9 cellular contexts compared by ENCODE assay signal in the genomic region with DNA sequence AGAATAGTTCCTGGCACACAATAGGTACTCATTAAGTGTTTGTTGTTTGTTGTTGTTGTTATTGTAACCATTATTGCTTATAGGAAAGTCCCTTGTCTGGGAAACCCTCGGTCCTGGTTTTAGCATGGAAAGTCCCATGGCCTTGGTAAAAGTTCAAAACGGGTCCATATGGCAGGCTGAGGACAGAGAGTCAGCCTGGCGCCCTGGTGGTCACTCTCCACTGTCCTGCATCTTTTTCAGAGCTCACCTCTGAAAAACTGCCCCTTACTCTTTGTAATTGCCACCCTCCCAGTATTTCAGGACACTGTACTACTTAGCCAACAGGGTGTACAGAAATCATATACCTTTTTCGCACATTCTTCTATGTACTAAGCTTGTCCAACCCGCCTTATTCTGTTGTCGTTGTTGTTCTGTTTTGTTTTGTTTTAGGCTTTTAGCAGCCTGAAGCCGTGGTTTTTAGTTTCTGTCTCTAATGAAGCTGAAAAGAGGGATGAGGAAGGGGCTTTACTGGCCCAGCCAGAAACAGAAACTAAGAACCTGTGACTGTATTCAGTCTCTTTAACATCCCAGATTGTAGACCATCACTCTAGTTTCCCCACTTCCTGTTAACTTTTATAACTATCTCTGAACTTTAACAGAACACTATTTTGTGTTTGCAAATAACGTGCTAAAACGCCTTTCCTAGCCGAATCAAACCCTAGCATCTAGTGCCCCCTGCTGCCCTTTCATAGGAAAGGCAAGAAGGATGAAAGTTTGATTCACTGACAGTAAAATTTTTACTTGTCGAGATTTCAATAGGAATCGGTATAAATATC. TPM values are rescaled to one million over a fixed set of nuclear protein-coding genes. Genes with fewer than 3 reads are reported as not detected.
DNase-seq lines count a peak whose midpoint lies in the region; ATAC-seq and TF ChIP-seq lines count a peak whose summit lies in the region.
"Had no signal": no experiment of that assay in that cellular context is flagged by ENCODE, and none has a peak within 500 bp of the region (broad histone marks: within the 10 kb centered on the region; RNA-seq: fewer than 3 reads in every experiment).

No MANE protein-coding gene starts in this region.

- TF ChIP-seq CTCF in foreskin fibroblast (IDR thresholded peaks at IDR 0.05; ENCODE audit: low read depth, low read length) (peak; percentile 78), neural progenitor cell (IDR thresholded peaks at IDR 0.05) (peak; percentile 97), type B pancreatic cell (conservative IDR thresholded peaks at IDR 0.05) (peak; percentile 99)

- H3K9me3 Mint-ChIP-seq in activated T-cell treated with anti-CD3 and anti-CD28 coated beads, Interleukin-2, amount 50 U/mL, for 72 hours: no peaks in the 10 kb centered on the region
- H3K9me3 Mint-ChIP-seq in neural progenitor cell (no peaks in the 10 kb centered on the region), type B pancreatic cell (no peaks in the 10 kb centered on the region)
- H3K9me3 Mint-ChIP-seq: activated naive CD4-positive, alpha-beta T cell treated with anti-CD3 and anti-CD28 coated beads, Interleukin-2, amount 50 U/mL, for 24 hours had no signal

- H4K20me1 ChIP-seq in neural progenitor cell (ENCODE audit: low read depth): no peaks in the 10 kb centered on the region

- H2AFZ ChIP-seq in neural progenitor cell (replicated peaks): peak overlapping the region; percentile 78

- peaks cover 3% of the 10 kb centered on the region for H3F3A ChIP-seq in neural progenitor cell (ENCODE audit: low read depth)

- no peaks in the 10 kb centered on the region for H3K27me3 Mint-ChIP-seq in activated T-cell treated with anti-CD3 and anti-CD28 coated beads, Interleukin-2, amount 50 U/mL, for 72 hours (ENCODE audit: low read depth)
- H3K27me3 Mint-ChIP-seq in neural progenitor cell (ENCODE audit: insufficient read depth, low read depth) (peaks cover 2% of the 10 kb centered on the region), type B pancreatic cell (no peaks in the 10 kb centered on the region)
- H3K27me3 Mint-ChIP-seq: activated naive CD4-positive, alpha-beta T cell treated with anti-CD3 and anti-CD28 coated beads, Interleukin-2, amount 50 U/mL, for 24 hours had no signal

- peak; percentile 26 for ATAC-seq in GM19463 (IDR thresholded peaks at IDR 0.05; ENCODE audit: unreplicated experiment)
- ATAC-seq in activated T-cell treated with anti-CD3 and anti-CD28 coated beads, Interleukin-2, amount 50 U/mL, for 72 hours (replicated peaks in 1 of 2): peak; percentile 53 to 57

- no peaks in the 10 kb centered on the region for H3K9me3 ChIP-seq in neural progenitor cell (ENCODE audit: low read depth)

- H3K36me3 Mint-ChIP-seq in activated T-cell treated with anti-CD3 and anti-CD28 coated beads, Interleukin-2, amount 50 U/mL, for 72 hours (ENCODE audit: insufficient read depth in 2 of 2): no peaks in the 10 kb centered on the region
- H3K36me3 Mint-ChIP-seq in neural progenitor cell: peaks cover 10% of the 10 kb centered on the region
- peaks cover 8% of the 10 kb centered on the region for H3K36me3 Mint-ChIP-seq in type B pancreatic cell
- H3K36me3 Mint-ChIP-seq: activated naive CD4-positive, alpha-beta T cell treated with anti-CD3 and anti-CD28 coated beads, Interleukin-2, amount 50 U/mL, for 24 hours had no signal

- H3K9ac ChIP-seq in neural progenitor cell: no peak overlapping the region

- peaks cover 17% of the 10 kb centered on the region for H3K79me2 ChIP-seq in neural progenitor cell (ENCODE audit: low read depth)

- no peaks in the 10 kb centered on the region for H3K27me3 ChIP-seq in neural progenitor cell

- H3K36me3 ChIP-seq in neural progenitor cell: no peaks in the 10 kb centered on the region

- H3K27ac ChIP-seq in neural progenitor cell: no peak overlapping the region

- DNase-seq in CMK (ENCODE audit: low read depth) (peak; percentile 37), HuH-7.5 (ENCODE audit: low spot score) (peak; percentile 51), OCI-M2 (lab: John Stamatoyannopoulos, UW; ENCODE audit: unreplicated experiment) (peak; percentile 61), foreskin fibroblast (peak in 1 of 2 donors; percentile 87), neural progenitor cell (ENCODE audit: low spot score) (peak; percentile 72), type B pancreatic cell (ENCODE audit: extremely low spot score, unreplicated experiment) (no peak)
- peak; percentile 53 to 63 for DNase-seq in activated T-cell treated with anti-CD3 and anti-CD28 coated beads, Interleukin-2, amount 50 U/mL, for 72 hours

- H3K4me2 ChIP-seq in neural progenitor cell: peak overlapping the region; percentile 89

- H3K4me1 Mint-ChIP-seq in activated T-cell treated with anti-CD3 and anti-CD28 coated beads, Interleukin-2, amount 50 U/mL, for 72 hours (ENCODE audit: low read depth): no peaks in the 10 kb centered on the region
- H3K4me1 Mint-ChIP-seq in neural progenitor cell: peaks cover 9% of the 10 kb centered on the region
- peaks cover 4% of the 10 kb centered on the region for H3K4me1 Mint-ChIP-seq in type B pancreatic cell (ENCODE audit: unreplicated experiment)
- H3K4me1 Mint-ChIP-seq: activated naive CD4-positive, alpha-beta T cell treated with anti-CD3 and anti-CD28 coated beads, Interleukin-2, amount 50 U/mL, for 24 hours had no signal

- no peak overlapping the region for H3K27ac Mint-ChIP-seq in activated T-cell treated with anti-CD3 and anti-CD28 coated beads, Interleukin-2, amount 50 U/mL, for 72 hours
- H3K27ac Mint-ChIP-seq in neural progenitor cell (no peak overlapping the region), type B pancreatic cell (no peak overlapping the region)

- no peak overlapping the region for H3K4me3 Mint-ChIP-seq in activated T-cell treated with anti-CD3 and anti-CD28 coated beads, Interleukin-2, amount 50 U/mL, for 72 hours
- H3K4me3 Mint-ChIP-seq in neural progenitor cell: no peak overlapping the region
- H3K4me3 Mint-ChIP-seq in type B pancreatic cell: no peak overlapping the region
- H3K4me3 Mint-ChIP-seq: activated naive CD4-positive, alpha-beta T cell treated with anti-CD3 and anti-CD28 coated beads, Interleukin-2, amount 50 U/mL, for 24 hours had no signal

- H3K4me3 ChIP-seq in foreskin fibroblast (ENCODE audit: low read depth in 1 of 2, low read length in 2 of 2): peak overlapping the region; percentile 74 to 79
- peak overlapping the region; percentile 60 for H3K4me3 ChIP-seq in neural progenitor cell

- peaks cover 23% of the 10 kb centered on the region for H3K4me1 ChIP-seq in neural progenitor cell

RNA-seq across cellular contexts. Expression of a gene that starts 7.6 kb away (rescaled TPM):
- total RNA-seq in activated T-cell treated with anti-CD3 and anti-CD28 coated beads, Interleukin-2, amount 50 U/mL, for 72 hours: 1 to 10 TPM; 9.3 to 9.8 TPM
- total RNA-seq in neural progenitor cell (ENCODE audit: low replicate concordance) (23.4 and 33.7 TPM in 2 replicates), type B pancreatic cell (ENCODE audit: low replicate concordance) (37.3 and 39.0 TPM in 2 replicates)
